ENCODE assay signal across 24 cellular contexts in the genomic region with DNA sequence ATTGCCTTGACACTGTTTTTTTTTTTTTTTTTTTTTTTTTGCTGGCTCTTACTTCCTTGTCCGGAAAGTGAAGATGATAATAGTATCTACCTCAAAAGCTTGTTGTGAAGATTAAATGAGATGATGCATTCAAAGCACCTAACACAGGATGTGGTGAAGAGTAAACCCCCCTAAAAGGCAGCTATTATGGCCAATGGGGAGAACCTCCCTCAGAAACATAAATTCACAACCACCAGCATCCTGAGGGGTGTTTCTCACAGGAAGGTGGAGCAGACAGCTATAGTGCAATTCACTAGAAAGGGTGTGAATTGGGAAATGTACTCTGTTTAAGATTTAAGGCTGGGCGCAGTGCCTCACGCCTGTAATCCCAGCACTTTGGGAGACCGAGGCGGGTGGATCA.
A peak's percentile ranks its signal among the peaks of the same experiment; 100 is the strongest.
DNase-seq lines count a peak whose midpoint lies in the region; ATAC-seq lines count a peak whose summit lies in the region.
"Had no signal": no experiment of that assay in that cellular context is flagged by ENCODE, and none has a peak within 500 bp of the region (broad histone marks: within the 10 kb centered on the region; RNA-seq: fewer than 3 reads in every experiment).

No MANE protein-coding gene starts in this region.

- H3K27me3 Mint-ChIP-seq in activated CD4-positive, alpha-beta T cell treated with anti-CD3 and anti-CD28 coated beads for 36 hours = no peaks in the 10 kb centered on the region
- H3K27me3 Mint-ChIP-seq in CD8-positive, alpha-beta memory T cell = peaks cover 3 to 15% of the 10 kb centered on the region in 2 donors
- no peaks in the 10 kb centered on the region for H3K27me3 Mint-ChIP-seq in activated naive CD8-positive, alpha-beta T cell treated with anti-CD3 and anti-CD28 coated beads, Interleukin-2, amount 50 U/mL, for 24 hours
- no peaks in the 10 kb centered on the region for H3K27me3 Mint-ChIP-seq in natural killer cell treated with Interleukin-12 subunit alpha and Interleukin-12 subunit beta and Interleukin-15 and Interleukin-18, amount 100 ng/mL, for 72 hours

- no peaks in the 10 kb centered on the region for H3K9me3 ChIP-seq in CD8-positive, alpha-beta memory T cell (ENCODE audit: low read length)

- no peak overlapping the region for H3K27ac ChIP-seq in CD8-positive, alpha-beta memory T cell (ENCODE audit: low read depth, low read length)
- H3K27ac ChIP-seq: 22Rv1, C4-2B had no signal

- no peaks in the 10 kb centered on the region for H3K36me3 Mint-ChIP-seq in activated CD4-positive, alpha-beta T cell treated with anti-CD3 and anti-CD28 coated beads for 36 hours (ENCODE audit: low read depth)
- H3K36me3 Mint-ChIP-seq in CD8-positive, alpha-beta memory T cell = peaks cover 0 to 2% (median 0%) of the 10 kb centered on the region in 3 donors
- H3K36me3 Mint-ChIP-seq in activated naive CD8-positive, alpha-beta T cell treated with anti-CD3 and anti-CD28 coated beads, Interleukin-2, amount 50 U/mL, for 24 hours (ENCODE audit: low read depth) = no peaks in the 10 kb centered on the region
- H3K36me3 Mint-ChIP-seq in natural killer cell treated with Interleukin-12 subunit alpha and Interleukin-12 subunit beta and Interleukin-15 and Interleukin-18, amount 100 ng/mL, for 72 hours = no peaks in the 10 kb centered on the region

- H3K4me3 ChIP-seq in CD8-positive, alpha-beta memory T cell (ENCODE audit: low read length) = no peak overlapping the region

- no peaks in the 10 kb centered on the region for H3K9me3 Mint-ChIP-seq in activated CD4-positive, alpha-beta T cell treated with anti-CD3 and anti-CD28 coated beads for 36 hours (ENCODE audit: low read depth)
- H3K9me3 Mint-ChIP-seq in CD8-positive, alpha-beta memory T cell = peaks cover 0 to 1% (median 0%) of the 10 kb centered on the region in 5 donors
- no peaks in the 10 kb centered on the region for H3K9me3 Mint-ChIP-seq in activated naive CD8-positive, alpha-beta T cell treated with anti-CD3 and anti-CD28 coated beads, Interleukin-2, amount 50 U/mL, for 24 hours
- H3K9me3 Mint-ChIP-seq in natural killer cell treated with Interleukin-12 subunit alpha and Interleukin-12 subunit beta and Interleukin-15 and Interleukin-18, amount 100 ng/mL, for 72 hours = no peaks in the 10 kb centered on the region

- peaks cover 6% of the 10 kb centered on the region for H3K4me1 Mint-ChIP-seq in activated CD4-positive, alpha-beta T cell treated with anti-CD3 and anti-CD28 coated beads for 36 hours
- H3K4me1 Mint-ChIP-seq in CD8-positive, alpha-beta memory T cell = peaks cover 10 to 14% (median 14%) of the 10 kb centered on the region in 3 donors
- H3K4me1 Mint-ChIP-seq in activated naive CD8-positive, alpha-beta T cell treated with anti-CD3 and anti-CD28 coated beads, Interleukin-2, amount 50 U/mL, for 24 hours = peaks cover 16% of the 10 kb centered on the region
- peaks cover 14 to 18% of the 10 kb centered on the region in 2 donors for H3K4me1 Mint-ChIP-seq in natural killer cell treated with Interleukin-12 subunit alpha and Interleukin-12 subunit beta and Interleukin-15 and Interleukin-18, amount 100 ng/mL, for 72 hours (ENCODE audit: low read depth in 2 of 2)

- H3K4me3 Mint-ChIP-seq in activated CD4-positive, alpha-beta T cell treated with anti-CD3 and anti-CD28 coated beads for 36 hours = no peak overlapping the region
- H3K4me3 Mint-ChIP-seq in CD8-positive, alpha-beta memory T cell = peak overlapping the region in 4 of 7 donors; percentile 12 to 61 (median 38)
- H3K4me3 Mint-ChIP-seq in activated naive CD8-positive, alpha-beta T cell treated with anti-CD3 and anti-CD28 coated beads, Interleukin-2, amount 50 U/mL, for 24 hours = no peak overlapping the region
- peak overlapping the region; percentile 29 for H3K4me3 Mint-ChIP-seq in natural killer cell treated with Interleukin-12 subunit alpha and Interleukin-12 subunit beta and Interleukin-15 and Interleukin-18, amount 100 ng/mL, for 72 hours

- intact Hi-C loops in activated CD4-positive, alpha-beta T cell treated with anti-CD3 and anti-CD28 coated beads for 36 hours (cut with DNase I, micrococcal nuclease) = no loop called here

- no peaks in the 10 kb centered on the region for H3K36me3 ChIP-seq in CD8-positive, alpha-beta memory T cell (ENCODE audit: insufficient read depth, low read length)

- H3K27ac Mint-ChIP-seq in activated CD4-positive, alpha-beta T cell treated with anti-CD3 and anti-CD28 coated beads for 36 hours = no peak overlapping the region
- peak overlapping the region in 6 of 8 donors; percentile 20 to 83 (median 56) for H3K27ac Mint-ChIP-seq in CD8-positive, alpha-beta memory T cell
- H3K27ac Mint-ChIP-seq in activated naive CD8-positive, alpha-beta T cell treated with anti-CD3 and anti-CD28 coated beads, Interleukin-2, amount 50 U/mL, for 24 hours = no peak overlapping the region
- H3K27ac Mint-ChIP-seq in natural killer cell treated with Interleukin-12 subunit alpha and Interleukin-12 subunit beta and Interleukin-15 and Interleukin-18, amount 100 ng/mL, for 72 hours = peak overlapping the region; percentile 70 to 82

- POLR2A ChIA-PET in activated CD4-positive, alpha-beta T cell treated with anti-CD3 and anti-CD28 coated beads for 36 hours (lab: Charles Lee) = no interaction called here
- POLR2A ChIA-PET in CD8-positive, alpha-beta memory T cell (lab: Charles Lee) = no interaction called here

- ATAC-seq in activated CD4-positive, alpha-beta T cell treated with anti-CD3 and anti-CD28 coated beads for 36 hours = peak; percentile 26
- peak; percentile 52 for ATAC-seq in activated naive CD8-positive, alpha-beta T cell treated with anti-CD3 and anti-CD28 coated beads, Interleukin-2, amount 50 U/mL, for 24 hours
- ATAC-seq in natural killer cell treated with Interleukin-12 subunit alpha and Interleukin-12 subunit beta and Interleukin-15 and Interleukin-18, amount 100 ng/mL, for 72 hours = peak; percentile 93
- ATAC-seq in GM21717 (IDR thresholded peaks at IDR 0.05; ENCODE audit: unreplicated experiment) (no peak), GM21423 (IDR thresholded peaks at IDR 0.05; ENCODE audit: unreplicated experiment) (no peak), HG03196 (IDR thresholded peaks at IDR 0.05; ENCODE audit: unreplicated experiment) (no peak)
- ATAC-seq: HCT116, PC-3 had no signal

- H3K27me3 ChIP-seq in CD8-positive, alpha-beta memory T cell (ENCODE audit: insufficient read depth, low read length, poor library complexity, severe bottlenecking) = peaks cover 8% of the 10 kb centered on the region

- H3K4me1 ChIP-seq in CD8-positive, alpha-beta memory T cell (ENCODE audit: insufficient read depth, low read length) = peaks cover 4% of the 10 kb centered on the region

- no peak for DNase-seq in activated CD4-positive, alpha-beta T cell treated with anti-CD3 and anti-CD28 coated beads for 36 hours
- DNase-seq in activated CD4-positive, alpha-beta T cell treated with anti-CD3 and anti-CD28 coated beads, Interleukin-2, amount 50 U/mL, for 4 hours = no peak
- DNase-seq in CD8-positive, alpha-beta memory T cell = peak in 3 of 5 donors; percentile 1 to 62 (median 60)
- DNase-seq in activated naive CD8-positive, alpha-beta T cell treated with anti-CD3 and anti-CD28 coated beads, Interleukin-2, amount 50 U/mL, for 24 hours = no peak
- peak; percentile 64 for DNase-seq in natural killer cell treated with Interleukin-12 subunit alpha and Interleukin-12 subunit beta and Interleukin-15 and Interleukin-18, amount 100 ng/mL, for 72 hours (ENCODE audit: low spot score)
- DNase-seq: AML-193, DMS153, GF-D8, GOT3, IMR-90, Karpas-422, NCI-H1048, NCI-H1436, NCI-H2029, NCI-H345, NCI-H524 treated with DMSO at 0.1 percent for 48 hours, PC-3, RPMI8226 had no signal

- CTCF ChIA-PET in activated CD4-positive, alpha-beta T cell treated with anti-CD3 and anti-CD28 coated beads for 36 hours (lab: Charles Lee) = interaction anchor here (0.6 to 1.4 kb wide), 2 partner anchors 10 to 90 kb away, joined by 3 to 4 read pairs; no protein-coding TSS in a partner anchor
- CTCF ChIA-PET in CD8-positive, alpha-beta memory T cell (lab: Charles Lee) = no interaction called here

Comparison
In these comparisons a context has a peak if more than half of its experiments do, and no peak if none do; other contexts are left out.
1. ATAC-seq: peak in activated CD4-positive, alpha-beta T cell treated with anti-CD3 and anti-CD28 coated beads for 36 hours (single experiment), activated naive CD8-positive, alpha-beta T cell treated with anti-CD3 and anti-CD28 coated beads, Interleukin-2, amount 50 U/mL, for 24 hours (single experiment) and natural killer cell treated with Interleukin-12 subunit alpha and Interleukin-12 subunit beta and Interleukin-15 and Interleukin-18, amount 100 ng/mL, for 72 hours (2 of 2); none in GM21717 (single experiment), GM21423 (single experiment) and HG03196 (single experiment).
2. DNase-seq: peak in CD8-positive, alpha-beta memory T cell (3 of 5) and natural killer cell treated with Interleukin-12 subunit alpha and Interleukin-12 subunit beta and Interleukin-15 and Interleukin-18, amount 100 ng/mL, for 72 hours (single experiment); none in activated CD4-positive, alpha-beta T cell treated with anti-CD3 and anti-CD28 coated beads for 36 hours (single experiment), activated CD4-positive, alpha-beta T cell treated with anti-CD3 and anti-CD28 coated beads, Interleukin-2, amount 50 U/mL, for 4 hours (0 of 2) and activated naive CD8-positive, alpha-beta T cell treated with anti-CD3 and anti-CD28 coated beads, Interleukin-2, amount 50 U/mL, for 24 hours (single experiment).
3. H3K27ac Mint-ChIP-seq: peak in CD8-positive, alpha-beta memory T cell (6 of 8) and natural killer cell treated with Interleukin-12 subunit alpha and Interleukin-12 subunit beta and Interleukin-15 and Interleukin-18, amount 100 ng/mL, for 72 hours (2 of 2); none in activated CD4-positive, alpha-beta T cell treated with anti-CD3 and anti-CD28 coated beads for 36 hours (single experiment) and activated naive CD8-positive, alpha-beta T cell treated with anti-CD3 and anti-CD28 coated beads, Interleukin-2, amount 50 U/mL, for 24 hours (single experiment).
4. H3K4me3 Mint-ChIP-seq: peak in CD8-positive, alpha-beta memory T cell (4 of 7) and natural killer cell treated with Interleukin-12 subunit alpha and Interleukin-12 subunit beta and Interleukin-15 and Interleukin-18, amount 100 ng/mL, for 72 hours (single experiment); none in activated CD4-positive, alpha-beta T cell treated with anti-CD3 and anti-CD28 coated beads for 36 hours (single experiment) and activated naive CD8-positive, alpha-beta T cell treated with anti-CD3 and anti-CD28 coated beads, Interleukin-2, amount 50 U/mL, for 24 hours (single experiment).